ENCODE assay signal across 1 cellular context in genomic region chr16:155031-155398, GRCh38.
TF ChIP-seq lines count a peak whose summit lies in the region.

No MANE protein-coding gene starts in this region.

TF ChIP-seq in HCT116, 20 proteins besides CTCF, POLR2A, EP300 and RAD21 (continued from another document):
- TF ChIP-seq ZBTB33 (IDR thresholded peaks at IDR 0.05; ENCODE audit: extremely low read depth, insufficient replicate concordance, low read length) (no peak), SIN3A (IDR thresholded peaks at IDR 0.05; ENCODE audit: low read depth) (no peak), MAX (IDR thresholded peaks at IDR 0.05) (no peak), JUND (IDR thresholded peaks at IDR 0.05) (no peak), POLR2AphosphoS5 (IDR thresholded peaks at IDR 0.05; ENCODE audit: low read depth, low read length) (no peak), EGR1 (IDR thresholded peaks at IDR 0.05; ENCODE audit: low read depth) (no peak), FOSL1 (IDR thresholded peaks at IDR 0.05; ENCODE audit: low read depth) (no peak), TCF7L2 (IDR thresholded peaks at IDR 0.05; ENCODE audit: borderline replicate concordance, extremely low read depth, insufficient read depth, insufficient read length) (no peak), ATF3 (IDR thresholded peaks at IDR 0.05) (no peak), CEBPB (IDR thresholded peaks at IDR 0.05; ENCODE audit: low read depth) (no peak)
TF ChIP-seq in HCT116: peak in this region for 0.
